Comparison of ENCODE assay signal across 14 cellular contexts in genomic region chr2:146438246-146438645, GRCh38.
DNase-seq lines count a peak whose midpoint lies in the region; ATAC-seq and TF ChIP-seq lines count a peak whose summit lies in the region.
"Had no signal": no experiment of that assay in that cellular context is flagged by ENCODE, and none has a peak within 500 bp of the region (broad histone marks: within the 10 kb centered on the region; RNA-seq: fewer than 3 reads in every experiment).

No MANE protein-coding gene starts in this region.

- H3K9me3 Mint-ChIP-seq in GM23338 (no peaks in the 10 kb centered on the region; the same call in 2 of the 3 replicates), endodermal cell (peaks cover 1% of the 10 kb centered on the region), neural progenitor cell (no peaks in the 10 kb centered on the region), CD14-positive monocyte (peaks cover 0 to 2% (median 0%) of the 10 kb centered on the region in 7 donors)

- H3K27me3 Mint-ChIP-seq in GM23338 (ENCODE audit: insufficient read depth, low read depth, poor library complexity) = no peaks in the 10 kb centered on the region
- no peaks in the 10 kb centered on the region for H3K27me3 Mint-ChIP-seq in endodermal cell (ENCODE audit: insufficient read depth)
- no peaks in the 10 kb centered on the region for H3K27me3 Mint-ChIP-seq in neural progenitor cell (ENCODE audit: insufficient read depth, low read depth)
- peaks cover 0 to 1% (median 0%) of the 10 kb centered on the region in 3 donors for H3K27me3 Mint-ChIP-seq in CD14-positive monocyte (ENCODE audit: low read depth in 3 of 3)
- H3K27me3 Mint-ChIP-seq: CD4-positive, CD25-positive, alpha-beta regulatory T cell; CD8-positive, alpha-beta memory T cell had no signal

- H3K36me3 Mint-ChIP-seq in GM23338 (ENCODE audit: low read depth) (0 out of 3 replicates have a peak, but pooled peaks cover 2% of the 10 kb centered on the region), endodermal cell (ENCODE audit: low read depth) (no peaks in the 10 kb centered on the region), neural progenitor cell (no peaks in the 10 kb centered on the region), CD14-positive monocyte (no peaks in the 10 kb centered on the region)
- H3K36me3 Mint-ChIP-seq: CD4-positive, CD25-positive, alpha-beta regulatory T cell; CD8-positive, alpha-beta memory T cell had no signal

- no peak overlapping the region for H3K4me2 ChIP-seq in GM23338
- peak overlapping the region; percentile 32 for H3K4me2 ChIP-seq in neural progenitor cell

- H3K79me2 ChIP-seq in GM23338 (replicated peaks; ENCODE audit: insufficient read depth) (no peaks in the 10 kb centered on the region), neural progenitor cell (ENCODE audit: low read depth) (no peaks in the 10 kb centered on the region)

- TF ChIP-seq CTCF in GM23338 (conservative IDR thresholded peaks at IDR 0.05; ENCODE audit: low read depth in 2 of 2) (no peak), endodermal cell (conservative IDR thresholded peaks at IDR 0.05) (no peak), neural progenitor cell (IDR thresholded peaks at IDR 0.05) (no peak), CD14-positive monocyte (IDR thresholded peaks at IDR 0.05) (no peak)

- no peaks in the 10 kb centered on the region for H3K9me2 ChIP-seq in GM23338 (ENCODE audit: insufficient read depth)

- H3K27me3 ChIP-seq in GM23338 (ENCODE audit: insufficient read depth) (no peaks in the 10 kb centered on the region), endodermal cell (ENCODE audit: control insufficient read depth, insufficient read depth, low read length, poor library complexity, severe bottlenecking) (no peaks in the 10 kb centered on the region), neural progenitor cell (no peaks in the 10 kb centered on the region)

- no peak overlapping the region for H3K4me3 ChIP-seq in GM23338
- peak overlapping the region; percentile 32 for H3K4me3 ChIP-seq in endodermal cell (ENCODE audit: low read length)
- H3K4me3 ChIP-seq in neural progenitor cell = no peak overlapping the region

- no peak for ATAC-seq in GM23338
- ATAC-seq in GM21529 (IDR thresholded peaks at IDR 0.05; ENCODE audit: unreplicated experiment) = no peak

- DNase-seq in GM23338 (ENCODE audit: low spot score) (no peak), endodermal cell (no peak), neural progenitor cell (ENCODE audit: low spot score) (no peak), CD14-positive monocyte (ENCODE audit: low spot score) (no peak), NCI-H1417 (lab: John Stamatoyannopoulos, UW) (no peak)
- DNase-seq: C1 segment of cervical spinal cord; CD4-positive, CD25-positive, alpha-beta regulatory T cell; CD8-positive, alpha-beta memory T cell; DMS53; DMS79 treated with DMSO at 0.1 percent for 48 hours; GF-D8; H7; HCEC 1CT had no signal

- no peak overlapping the region for H3K4me3 Mint-ChIP-seq in GM23338
- no peak overlapping the region for H3K4me3 Mint-ChIP-seq in endodermal cell
- no peak overlapping the region for H3K4me3 Mint-ChIP-seq in neural progenitor cell
- no peak overlapping the region for H3K4me3 Mint-ChIP-seq in CD14-positive monocyte
- H3K4me3 Mint-ChIP-seq: CD4-positive, CD25-positive, alpha-beta regulatory T cell; CD8-positive, alpha-beta memory T cell had no signal

- peak overlapping the region; percentile 61; the same call in 1 of the 2 replicates for H2AFZ ChIP-seq in GM23338
- no peak overlapping the region for H2AFZ ChIP-seq in neural progenitor cell (replicated peaks)

- peaks cover 6% of the 10 kb centered on the region; the same call in 1 of the 2 replicates for H3K4me1 ChIP-seq in GM23338 (ENCODE audit: insufficient read depth)
- H3K4me1 ChIP-seq in endodermal cell (ENCODE audit: control insufficient read depth, insufficient read depth, low read length) = peaks cover 7% of the 10 kb centered on the region
- peaks cover 8% of the 10 kb centered on the region for H3K4me1 ChIP-seq in neural progenitor cell

- H3K4me1 Mint-ChIP-seq in GM23338 (peaks cover 8% of the 10 kb centered on the region), endodermal cell (peaks cover 16% of the 10 kb centered on the region), neural progenitor cell (peaks cover 16% of the 10 kb centered on the region), CD14-positive monocyte (no peaks in the 10 kb centered on the region)
- H3K4me1 Mint-ChIP-seq: CD4-positive, CD25-positive, alpha-beta regulatory T cell; CD8-positive, alpha-beta memory T cell had no signal

- H3K9me3 ChIP-seq in endodermal cell (ENCODE audit: control insufficient read depth, low read length) (no peaks in the 10 kb centered on the region), neural progenitor cell (ENCODE audit: low read depth) (no peaks in the 10 kb centered on the region)

- H4K20me1 ChIP-seq in GM23338 (replicated peaks; ENCODE audit: insufficient read depth) (no peaks in the 10 kb centered on the region), neural progenitor cell (ENCODE audit: low read depth) (no peaks in the 10 kb centered on the region)

- H3F3A ChIP-seq in GM23338 (replicated peaks; ENCODE audit: low read depth) = no peaks in the 10 kb centered on the region
- no peaks in the 10 kb centered on the region for H3F3A ChIP-seq in neural progenitor cell (ENCODE audit: low read depth)

- H3K27ac ChIP-seq in GM23338 (ENCODE audit: low read depth) (no peak overlapping the region), endodermal cell (ENCODE audit: low read depth, low read length) (no peak overlapping the region), neural progenitor cell (no peak overlapping the region)

- H3K9ac ChIP-seq in endodermal cell (ENCODE audit: extremely low read depth, low read length, poor library complexity, severe bottlenecking) = no peak overlapping the region
- H3K9ac ChIP-seq in neural progenitor cell = no peak overlapping the region

- no peak overlapping the region for H3K27ac Mint-ChIP-seq in GM23338
- H3K27ac Mint-ChIP-seq in endodermal cell = no peak overlapping the region
- no peak overlapping the region for H3K27ac Mint-ChIP-seq in neural progenitor cell
- no peak overlapping the region for H3K27ac Mint-ChIP-seq in CD14-positive monocyte
- H3K27ac Mint-ChIP-seq: CD4-positive, CD25-positive, alpha-beta regulatory T cell; CD8-positive, alpha-beta memory T cell had no signal

- no peaks in the 10 kb centered on the region for H3K36me3 ChIP-seq in GM23338 (ENCODE audit: insufficient read depth)
- no peaks in the 10 kb centered on the region for H3K36me3 ChIP-seq in endodermal cell (ENCODE audit: control insufficient read depth, insufficient read depth, low read length)
- no peaks in the 10 kb centered on the region for H3K36me3 ChIP-seq in neural progenitor cell

- intact Hi-C loops in CD14-positive monocyte (cut with micrococcal nuclease) = no loop called here

TF ChIP-seq in GM23338, 12 proteins besides CTCF, POLR2A, EP300 and RAD21 (continues in another document):
- TF ChIP-seq JUNB (IDR thresholded peaks at IDR 0.05; ENCODE audit: unreplicated experiment) = no peak
- TF ChIP-seq ZNF331 (CRISPR knock-in tag; IDR thresholded peaks at IDR 0.05; ENCODE audit: low read depth) = no peak
- no peak for TF ChIP-seq CREB1 (CRISPR knock-in tag; IDR thresholded peaks at IDR 0.05; ENCODE audit: low read depth)
